1 cellular context compared by ENCODE assay signal in genomic region chr3:52176951-52177700, GRCh38.
TF ChIP-seq lines count a peak whose summit lies in the region.

No MANE protein-coding gene starts in this region.

TF ChIP-seq in HepG2, 621 proteins besides CTCF, POLR2A, EP300 and RAD21 (continued from another document and continues in another):
- TF ChIP-seq ZNF737 (CRISPR knock-in tag; IDR thresholded peaks at IDR 0.05; ENCODE audit: borderline replicate concordance) (no peak), MAZ (IDR thresholded peaks at IDR 0.05; ENCODE audit: borderline replicate concordance, low read depth, low read length) (peak; percentile 54; the same call in 1 of the 2 replicates), MAZ (CRISPR knock-in tag; IDR thresholded peaks at IDR 0.05; ENCODE audit: low read depth) (no peak; the same call in none of the 2 replicates), JDP2 (CRISPR knock-in tag; IDR thresholded peaks at IDR 0.05; ENCODE audit: borderline replicate concordance) (no peak), HNRNPH1 (optimal IDR thresholded peaks at IDR 0.05; ENCODE audit: low read depth, low read length) (no peak), MIER2 (CRISPR knock-in tag; IDR thresholded peaks at IDR 0.05) (no peak), SNAPC4 (CRISPR knock-in tag; IDR thresholded peaks at IDR 0.05) (no peak), PRDM4 (CRISPR knock-in tag; IDR thresholded peaks at IDR 0.05; ENCODE audit: borderline replicate concordance) (0 out of 2 replicates have a peak, but pooled peaks have one; percentile 33), KLF6 (CRISPR knock-in tag; IDR thresholded peaks at IDR 0.05) (0 out of 2 replicates have a peak, but pooled peaks have one; percentile 25), NFIC (IDR thresholded peaks at IDR 0.05; ENCODE audit: low read length) (no peak), ZSCAN5A (CRISPR knock-in tag; IDR thresholded peaks at IDR 0.05; ENCODE audit: borderline replicate concordance) (0 out of 2 replicates have a peak, but pooled peaks have one; percentile 14), ETS1 (CRISPR knock-in tag; IDR thresholded peaks at IDR 0.05) (no peak), AGO1 (IDR thresholded peaks at IDR 0.05; ENCODE audit: low read depth, low read length, poor library complexity, severe bottlenecking) (no peak), GABPB1 (CRISPR knock-in tag; IDR thresholded peaks at IDR 0.05) (no peak; the same call in 1 of the 2 replicates), RARG (CRISPR knock-in tag; IDR thresholded peaks at IDR 0.05; ENCODE audit: low read depth) (no peak), KDM4B (CRISPR knock-in tag; IDR thresholded peaks at IDR 0.05) (no peak), ZNF207 (IDR thresholded peaks at IDR 0.05; ENCODE audit: borderline replicate concordance) (no peak), ZNF20 (CRISPR knock-in tag; IDR thresholded peaks at IDR 0.05) (no peak), RELA (CRISPR knock-in tag; IDR thresholded peaks at IDR 0.05) (no peak), NR3C1 (CRISPR knock-in tag; IDR thresholded peaks at IDR 0.05) (no peak), BORCS8-MEF2B (CRISPR knock-in tag; IDR thresholded peaks at IDR 0.05) (no peak), ZNF83 (CRISPR knock-in tag; IDR thresholded peaks at IDR 0.05; ENCODE audit: borderline replicate concordance) (no peak), ZNF484 (CRISPR knock-in tag; IDR thresholded peaks at IDR 0.05; ENCODE audit: borderline replicate concordance, low read depth) (no peak), ARID4A (CRISPR knock-in tag; IDR thresholded peaks at IDR 0.05; ENCODE audit: borderline replicate concordance) (peak; percentile 25; the same call in 1 of the 2 replicates), BRF2 (CRISPR knock-in tag; IDR thresholded peaks at IDR 0.05) (peak; percentile 35; the same call in 1 of the 2 replicates), KDM1A (CRISPR knock-in tag; IDR thresholded peaks at IDR 0.05) (no peak), MTF1 (CRISPR knock-in tag; IDR thresholded peaks at IDR 0.05) (no peak), CEBPB (IDR thresholded peaks at IDR 0.05; ENCODE audit: borderline replicate concordance, low read depth, low read length) (peak; percentile 70), CENPX (CRISPR knock-in tag; IDR thresholded peaks at IDR 0.05) (no peak), ZBTB39 (CRISPR knock-in tag; IDR thresholded peaks at IDR 0.05) (no peak), ZNF557 (CRISPR knock-in tag; IDR thresholded peaks at IDR 0.05) (no peak), NFE2 (CRISPR knock-in tag; IDR thresholded peaks at IDR 0.05) (no peak), FOXJ3 (CRISPR knock-in tag; IDR thresholded peaks at IDR 0.05; ENCODE audit: borderline replicate concordance) (peak; percentile 69; the same call in 1 of the 2 replicates), IKZF4 (CRISPR knock-in tag; IDR thresholded peaks at IDR 0.05; ENCODE audit: borderline replicate concordance, low read depth, not compliant biosample characterization) (no peak), NR2C2 (CRISPR knock-in tag; IDR thresholded peaks at IDR 0.05; ENCODE audit: borderline replicate concordance) (peak; percentile 83), ZNF335 (CRISPR knock-in tag; IDR thresholded peaks at IDR 0.05) (0 out of 2 replicates have a peak, but pooled peaks have one; percentile 25), ZNF746 (CRISPR knock-in tag; IDR thresholded peaks at IDR 0.05) (0 out of 2 replicates have a peak, but pooled peaks have one; percentile 40), ZNF639 (CRISPR knock-in tag; conservative IDR thresholded peaks at IDR 0.05) (no peak), AHR (CRISPR knock-in tag; IDR thresholded peaks at IDR 0.05) (no peak), ZNF446 (CRISPR knock-in tag; IDR thresholded peaks at IDR 0.05) (no peak), TRAFD1 (CRISPR knock-in tag; IDR thresholded peaks at IDR 0.05; ENCODE audit: borderline replicate concordance) (no peak), MTA3 (CRISPR knock-in tag; IDR thresholded peaks at IDR 0.05) (no peak)
